10 cellular contexts compared by ENCODE assay signal in the genomic region with DNA sequence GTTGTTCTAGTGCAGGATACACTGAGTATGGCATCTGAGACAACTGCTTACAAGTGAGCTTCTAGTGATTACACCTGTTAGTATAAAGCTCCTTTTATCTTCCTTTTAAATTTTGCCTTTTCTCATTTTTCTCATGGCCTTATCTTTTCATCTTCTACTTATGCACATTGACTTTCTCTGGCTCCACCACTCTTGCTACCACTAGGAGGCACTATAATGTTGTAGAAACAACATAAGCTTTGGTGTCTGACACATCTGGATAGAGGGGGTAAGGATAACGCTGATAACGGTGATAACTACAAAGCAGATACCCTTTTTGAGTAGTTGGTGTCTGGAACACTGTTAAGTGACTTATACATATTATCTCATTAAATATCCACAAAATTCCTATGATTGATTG.
DNase-seq lines count a peak whose midpoint lies in the region; ATAC-seq and TF ChIP-seq lines count a peak whose summit lies in the region.
"Had no signal": no experiment of that assay in that cellular context is flagged by ENCODE, and none has a peak within 500 bp of the region (broad histone marks: within the 10 kb centered on the region; RNA-seq: fewer than 3 reads in every experiment).

No MANE protein-coding gene starts in this region.

- no peak overlapping the region for H3K4me3 ChIP-seq in SK-N-MC

- H3K27ac Mint-ChIP-seq in nephron, result no peak overlapping the region
- H3K27ac Mint-ChIP-seq in stimulated activated memory B cell treated with anti-CD40 and anti-IgM and Interleukin-4, amounts not matched to agents 10 μg/mL and 1 μg/mL and 100 μg/mL, for 72 hours, result no peak overlapping the region

- no peak overlapping the region for H3K4me3 Mint-ChIP-seq in nephron
- H3K4me3 Mint-ChIP-seq in stimulated activated memory B cell treated with anti-CD40 and anti-IgM and Interleukin-4, amounts not matched to agents 10 μg/mL and 1 μg/mL and 100 μg/mL, for 72 hours, result no peak overlapping the region

- H3K9me3 ChIP-seq in SK-N-MC (ENCODE audit: low read depth, low read length), result no peaks in the 10 kb centered on the region

- DNase-seq in DMS 273 (lab: John Stamatoyannopoulos, UW; ENCODE audit: unreplicated experiment) (peak; percentile 46), DMS 273 treated with DMSO at 0.1 percent for 48 hours (lab: John Stamatoyannopoulos, UW) (no peak), SK-N-MC (ENCODE audit: low read depth, low spot score) (peak; percentile 6), COR-L47 (lab: John Stamatoyannopoulos, UW) (no peak)
- no peak for DNase-seq in effector CD8-positive, alpha-beta T cell (lab: John Stamatoyannopoulos, UW)
- DNase-seq: activated T-cell treated with anti-CD3 and anti-CD28 coated beads for 4 hours, GOT3 had no signal

- peak; percentile 64 for ATAC-seq in HG03354 (IDR thresholded peaks at IDR 0.05; ENCODE audit: poor library complexity, severe bottlenecking, unreplicated experiment)
- no peak for ATAC-seq in stimulated activated memory B cell treated with anti-CD40 and anti-IgM and Interleukin-4, amounts not matched to agents 10 μg/mL and 1 μg/mL and 100 μg/mL, for 72 hours

- H3K36me3 Mint-ChIP-seq in nephron (ENCODE audit: low read depth), result no peaks in the 10 kb centered on the region
- H3K36me3 Mint-ChIP-seq in stimulated activated memory B cell treated with anti-CD40 and anti-IgM and Interleukin-4, amounts not matched to agents 10 μg/mL and 1 μg/mL and 100 μg/mL, for 72 hours, result no peaks in the 10 kb centered on the region

- H3K4me1 Mint-ChIP-seq in nephron, result no peaks in the 10 kb centered on the region
- H3K4me1 Mint-ChIP-seq in stimulated activated memory B cell treated with anti-CD40 and anti-IgM and Interleukin-4, amounts not matched to agents 10 μg/mL and 1 μg/mL and 100 μg/mL, for 72 hours, result no peaks in the 10 kb centered on the region

- peak in 2 of 3 experiments; percentile 26 to 49 for TF ChIP-seq CTCF in nephron (IDR thresholded peaks at IDR 0.05; ENCODE audit: unreplicated experiment in 3 of 3)

- no peak overlapping the region for H3K9ac ChIP-seq in SK-N-MC (ENCODE audit: insufficient read length)

- 0 out of 2 replicates have a peak, but pooled peaks cover 3% of the 10 kb centered on the region for H3K36me3 ChIP-seq in SK-N-MC (ENCODE audit: insufficient read depth, low read length)

- peaks cover 5% of the 10 kb centered on the region for H3K9me3 Mint-ChIP-seq in nephron
- peaks cover 4% of the 10 kb centered on the region for H3K9me3 Mint-ChIP-seq in stimulated activated memory B cell treated with anti-CD40 and anti-IgM and Interleukin-4, amounts not matched to agents 10 μg/mL and 1 μg/mL and 100 μg/mL, for 72 hours

- H3K27me3 Mint-ChIP-seq in nephron (ENCODE audit: low read depth), result no peaks in the 10 kb centered on the region
- no peaks in the 10 kb centered on the region for H3K27me3 Mint-ChIP-seq in stimulated activated memory B cell treated with anti-CD40 and anti-IgM and Interleukin-4, amounts not matched to agents 10 μg/mL and 1 μg/mL and 100 μg/mL, for 72 hours

- no peak overlapping the region for H3K27ac ChIP-seq in SK-N-MC

Comparison
In these comparisons a context has a peak if more than half of its experiments do, and no peak if none do; other contexts are left out.
1. DNase-seq: peak in DMS 273 (single experiment) and SK-N-MC (single experiment); none in DMS 273 treated with DMSO at 0.1 percent for 48 hours (single experiment), COR-L47 (single experiment) and effector CD8-positive, alpha-beta T cell (single experiment).